In genomic region chr12:30753761-30754382, GRCh38 we compare ENCODE assay signal across 8 cellular contexts. TPM values are rescaled to one million over a fixed set of nuclear protein-coding genes. Genes with fewer than 3 reads are reported as not detected.
A peak's percentile ranks its signal among the peaks of the same experiment; 100 is the strongest.
DNase-seq lines count a peak whose midpoint lies in the region; ATAC-seq and TF ChIP-seq lines count a peak whose summit lies in the region.

No MANE protein-coding gene starts in this region.

- H3K9me3 ChIP-seq in esophagus muscularis mucosa: no peaks in the 10 kb centered on the region

- H3K27ac Mint-ChIP-seq in GM23338 (peak overlapping the region; percentile 94), osteocyte (ENCODE audit: unreplicated experiment) (peak overlapping the region; percentile 70)

- in situ Hi-C loops in SK-MEL-5 (cut with HindIII; ENCODE audit: low pct_unique_long_range_greater_than_20kb, low sequenced_read_pairs): no loop called here

- no peak overlapping the region for H2AFZ ChIP-seq in GM23338

- H3K9me2 ChIP-seq in GM23338 (ENCODE audit: insufficient read depth): no peaks in the 10 kb centered on the region

- H3F3A ChIP-seq in GM23338 (replicated peaks; ENCODE audit: low read depth): peaks cover 3% of the 10 kb centered on the region; the same call in 1 of the 2 replicates

- H4K20me1 ChIP-seq in GM23338 (replicated peaks; ENCODE audit: insufficient read depth): peaks cover 21% of the 10 kb centered on the region

- TF ChIP-seq EP300 in esophagus muscularis mucosa (IDR thresholded peaks at IDR 0.05): no peak

- no peak for TF ChIP-seq POLR2A in esophagus muscularis mucosa (IDR thresholded peaks at IDR 0.05; ENCODE audit: low read depth)

- ATAC-seq in GM23338: peak; percentile 23; the same call in 2 of the 3 replicates

- intact Hi-C loops in esophagus muscularis mucosa (cut with DNase I): loop anchor here (2.0 kb wide), 1 partner anchor 59 kb away; the partner anchor contains the start of gene IPO8

- 14% methylated on average over 18 of the region's 18 CpGs for WGBS in esophagus muscularis mucosa

- DNase-seq in AG09309 (ENCODE audit: low read depth) (no peak), GM23338 (ENCODE audit: low spot score) (peak; percentile 49), SK-MEL-5 (ENCODE audit: low read depth, low spot score) (peak; percentile 34), esophagus muscularis mucosa (ENCODE audit: extremely low spot score) (no peak), osteocyte (ENCODE audit: extremely low spot score, unreplicated experiment) (no peak), NCI-H2081 treated with DMSO at 0.1 percent for 48 hours (lab: John Stamatoyannopoulos, UW) (no peak), GOT3 (lab: John Stamatoyannopoulos, UW) (no peak), HK-2 (ENCODE audit: unreplicated experiment) (no peak)

- H3K36me3 ChIP-seq in GM23338 (ENCODE audit: insufficient read depth): no peaks in the 10 kb centered on the region
- no peaks in the 10 kb centered on the region for H3K36me3 ChIP-seq in esophagus muscularis mucosa

- H3K27me3 Mint-ChIP-seq in GM23338 (ENCODE audit: insufficient read depth, low read depth, poor library complexity) (peaks cover 4% of the 10 kb centered on the region), osteocyte (ENCODE audit: unreplicated experiment) (no peaks in the 10 kb centered on the region)

- no peak for TF ChIP-seq CTCF in AG09309 (IDR thresholded peaks at IDR 0.05; ENCODE audit: control insufficient read depth, insufficient read depth, low read depth, low read length, missing control alignments)
- TF ChIP-seq CTCF in GM23338 (conservative IDR thresholded peaks at IDR 0.05; ENCODE audit: low read depth in 2 of 2): no peak
- no peak for TF ChIP-seq CTCF in esophagus muscularis mucosa (IDR thresholded peaks at IDR 0.05)
- TF ChIP-seq CTCF in osteocyte (IDR thresholded peaks at IDR 0.05): no peak

- H3K4me1 Mint-ChIP-seq in GM23338 (peaks cover 37% of the 10 kb centered on the region), osteocyte (ENCODE audit: unreplicated experiment) (peaks cover 52% of the 10 kb centered on the region)

- H3K4me3 ChIP-seq in AG09309 (ENCODE audit: control insufficient read depth, low read depth, low read length) (peak overlapping the region; percentile 92), GM23338 (peak overlapping the region; percentile 78), esophagus muscularis mucosa (peak overlapping the region; percentile 82 to 93 (median 86))

- H3K79me2 ChIP-seq in GM23338 (replicated peaks; ENCODE audit: insufficient read depth): peaks cover 52% of the 10 kb centered on the region

- H3K36me3 Mint-ChIP-seq in GM23338 (ENCODE audit: low read depth) (no peaks in the 10 kb centered on the region; the same call in 2 of the 3 replicates), osteocyte (ENCODE audit: unreplicated experiment) (peaks cover 15% of the 10 kb centered on the region)

- H3K4me2 ChIP-seq in GM23338: peak overlapping the region; percentile 93

- H3K9me3 Mint-ChIP-seq in GM23338 (no peaks in the 10 kb centered on the region), osteocyte (ENCODE audit: unreplicated experiment) (no peaks in the 10 kb centered on the region)

- H3K4me3 Mint-ChIP-seq in GM23338 (peak overlapping the region; percentile 96), osteocyte (ENCODE audit: unreplicated experiment) (peak overlapping the region; percentile 86)

- H3K4me1 ChIP-seq in GM23338 (ENCODE audit: insufficient read depth): peaks cover 37% of the 10 kb centered on the region
- H3K4me1 ChIP-seq in esophagus muscularis mucosa: peaks cover 14 to 21% (median 19%) of the 10 kb centered on the region in 4 donors

- H3K27me3 ChIP-seq in GM23338 (ENCODE audit: insufficient read depth) (no peaks in the 10 kb centered on the region), esophagus muscularis mucosa (no peaks in the 10 kb centered on the region)

- H3K27ac ChIP-seq in GM23338 (ENCODE audit: low read depth) (peak overlapping the region; percentile 69; the same call in 1 of the 2 replicates), esophagus muscularis mucosa (replicated peaks in 1 of 4) (peak overlapping the region; percentile 87 to 90 (median 90))

TF ChIP-seq in GM23338, 12 proteins besides CTCF, POLR2A, EP300 and RAD21:
- TF ChIP-seq JUNB (IDR thresholded peaks at IDR 0.05; ENCODE audit: unreplicated experiment) (no peak), POLR2AphosphoS5 (IDR thresholded peaks at IDR 0.05; ENCODE audit: low read depth) (no peak), ZNF462 (CRISPR knock-in tag; IDR thresholded peaks at IDR 0.05) (no peak), ZNF331 (CRISPR knock-in tag; IDR thresholded peaks at IDR 0.05; ENCODE audit: low read depth) (no peak), EZH2phosphoT487 (IDR thresholded peaks at IDR 0.05; ENCODE audit: unreplicated experiment) (no peak), NANOG (IDR thresholded peaks at IDR 0.05; ENCODE audit: borderline replicate concordance) (no peak)

RNA-seq across cellular contexts. Expression of gene CAPRIN2, which starts 0.9 kb away (rescaled TPM):
- 36.7 and 41.3 TPM in 2 replicates for total RNA-seq in GM23338 (2014; rRNA removed; shearing (Covaris generic))
- 28.4 and 36.5 TPM in 2 replicates for polyA plus RNA-seq in GM23338 (2016; fragmentation: Nextera tagmentation; extraction: Ambion mirVana)
- 15.6 and 22.2 TPM in 2 replicates for total RNA-seq in SK-MEL-5 (2014; rRNA removed; shearing (Covaris generic))
- 13.7 and 30.3 TPM in 2 replicates for polyA plus RNA-seq in SK-MEL-5 (2015; cell fraction: cytosol; rRNA removed)
- 154 and 265 TPM in 2 replicates for polyA plus RNA-seq in SK-MEL-5 (2015; cell fraction: nucleus; rRNA removed)
- total RNA-seq in esophagus muscularis mucosa (10 to 100 TPM; 21.5 to 44.4 (median 27.9) TPM), osteocyte (31.2 and 35.8 TPM in 2 replicates)

RNA-seq across cellular contexts. Expression of gene IPO8, which starts 58.2 kb away (rescaled TPM):
- 53.6 and 58.2 TPM in 2 replicates for total RNA-seq in GM23338 (2014; rRNA removed; shearing (Covaris generic))
- polyA plus RNA-seq in GM23338 (2016; fragmentation: Nextera tagmentation; extraction: Ambion mirVana): 11.2 and 13.4 TPM in 2 replicates
- 32.9 TPM in 2 replicates for total RNA-seq in SK-MEL-5 (2014; rRNA removed; shearing (Covaris generic))
- polyA plus RNA-seq in SK-MEL-5 (2015; cell fraction: cytosol; rRNA removed): 30.8 and 41.5 TPM in 2 replicates
- 48.3 and 65.3 TPM in 2 replicates for polyA plus RNA-seq in SK-MEL-5 (2015; cell fraction: nucleus; rRNA removed)
- total RNA-seq in esophagus muscularis mucosa: 10 to 100 TPM; 35.0 to 63.6 (median 41.0) TPM
- total RNA-seq in osteocyte: 46.2 and 51.4 TPM in 2 replicates

Comparison
In these comparisons a context has a peak if more than half of its experiments do, and no peak if none do; other contexts are left out.
1. DNase-seq: peak in GM23338 (single experiment) and SK-MEL-5 (single experiment); none in AG09309 (single experiment), esophagus muscularis mucosa (single experiment), osteocyte (single experiment), NCI-H2081 treated with DMSO at 0.1 percent for 48 hours (single experiment), GOT3 (single experiment) and HK-2 (single experiment).
2. Peak in every context shown above with its lines, with median percentiles within 50 percentile points of each other: H3K4me3 ChIP-seq.